In genomic region chr1:3313579-3313955, GRCh38 we compare ENCODE assay signal across 8 cellular contexts.
DNase-seq lines count a peak whose midpoint lies in the region; ATAC-seq and TF ChIP-seq lines count a peak whose summit lies in the region.

No MANE protein-coding gene starts in this region.

- no peaks in the 10 kb centered on the region for H3K9me3 ChIP-seq in muscle layer of colon (ENCODE audit: low read length)

- WGBS in urinary bladder: 13% methylated on average over 22 of the region's 22 CpGs

- DNase-seq in RPMI7951 (ENCODE audit: low read depth) (peak; percentile 92), fibroblast of pulmonary artery (ENCODE audit: low read depth) (peak; percentile 92), OCI-M2 (lab: John Stamatoyannopoulos, UW; ENCODE audit: unreplicated experiment) (no peak), foreskin keratinocyte (no peak), NCI-H1092 treated with DMSO at 0.1 percent for 48 hours (lab: John Stamatoyannopoulos, UW) (no peak)
- DNase-seq in stimulated activated CD4-positive, alpha-beta T cell treated with anti-CD3 and anti-CD28 coated beads, Interleukin-12 subunit alpha, Interleukin-12 subunit beta, amount 100 ng/mL, for 4 hours: no peak

- H3K36me3 ChIP-seq in muscle layer of colon (ENCODE audit: insufficient read depth, low read length): no peaks in the 10 kb centered on the region
- no peaks in the 10 kb centered on the region for H3K36me3 ChIP-seq in urinary bladder (ENCODE audit: insufficient read depth)

- no peak for TF ChIP-seq CTCF in fibroblast of pulmonary artery (IDR thresholded peaks at IDR 0.05; ENCODE audit: low read length, missing control alignments)
- TF ChIP-seq CTCF in foreskin keratinocyte (conservative IDR thresholded peaks at IDR 0.05): no peak

- H3K27ac ChIP-seq in muscle layer of colon (ENCODE audit: low read depth, low read length): peak overlapping the region; percentile 84
- H3K27ac ChIP-seq in urinary bladder (ENCODE audit: low read depth): peak overlapping the region; percentile 11
- H3K27ac ChIP-seq in foreskin keratinocyte: no peak overlapping the region

- H3K27me3 ChIP-seq in muscle layer of colon (ENCODE audit: control insufficient read depth in 1 of 2, insufficient read depth in 2 of 2, low read length in 2 of 2) (peaks cover 6 to 14% of the 10 kb centered on the region in 2 donors), foreskin keratinocyte (peaks cover 4% of the 10 kb centered on the region)

- H3K9ac ChIP-seq in muscle layer of colon (ENCODE audit: low read length): peak overlapping the region; percentile 55

- peaks cover 23% of the 10 kb centered on the region for H3K4me1 ChIP-seq in muscle layer of colon (ENCODE audit: insufficient read depth, low read length)
- H3K4me1 ChIP-seq in urinary bladder (ENCODE audit: insufficient read depth): no peaks in the 10 kb centered on the region
- H3K4me1 ChIP-seq in foreskin keratinocyte: no peaks in the 10 kb centered on the region

- no peak for ATAC-seq in foreskin keratinocyte

- H3K4me3 ChIP-seq in fibroblast of pulmonary artery (replicated peaks; ENCODE audit: low read depth, low read length) (no peak overlapping the region), muscle layer of colon (ENCODE audit: low read depth in 1 of 2, low read length in 2 of 2) (peak overlapping the region in 1 of 2 donors; percentile 31), urinary bladder (ENCODE audit: low read depth, low read length) (no peak overlapping the region)

Comparison
In these comparisons a context has a peak if more than half of its experiments do, and no peak if none do; other contexts are left out.
1. DNase-seq: peak in RPMI7951 (single experiment) and fibroblast of pulmonary artery (single experiment); none in stimulated activated CD4-positive, alpha-beta T cell treated with anti-CD3 and anti-CD28 coated beads, Interleukin-12 subunit alpha, Interleukin-12 subunit beta, amount 100 ng/mL, for 4 hours (single experiment), OCI-M2 (single experiment), foreskin keratinocyte (0 of 2) and NCI-H1092 treated with DMSO at 0.1 percent for 48 hours (single experiment).